1 cellular context compared by ENCODE assay signal in genomic region chr19:12881172-12881808, GRCh38.
A peak's percentile ranks its signal among the peaks of the same experiment; 100 is the strongest.
TF ChIP-seq lines count a peak whose summit lies in the region.

Gene DNASE2, minus strand, starts transcription at chr19:12881449. Its CDS starts 74 bp downstream, at chr19:12881375.

TF ChIP-seq in K562, 482 proteins besides CTCF, POLR2A, EP300 and RAD21 (continued from another document and continues in another):
- TF ChIP-seq KDM4B (IDR thresholded peaks at IDR 0.05; ENCODE audit: borderline replicate concordance in 2 of 2, low read depth in 1 of 2) (0 out of 4 replicates have a peak, but pooled peaks of 1 of the 2 experiments have one; percentile 18), ZFX (CRISPR knock-in tag; IDR thresholded peaks at IDR 0.05) (peak; percentile 92), MLX (CRISPR knock-in tag; conservative IDR thresholded peaks at IDR 0.05) (no peak), SNIP1 (IDR thresholded peaks at IDR 0.05; ENCODE audit: low read depth) (no peak), ZFP1 (CRISPR knock-in tag; IDR thresholded peaks at IDR 0.05) (no peak), NFRKB (IDR thresholded peaks at IDR 0.05; ENCODE audit: low read depth) (no peak), BACH1 (tag; IDR thresholded peaks at IDR 0.05) (no peak), ELK1 (CRISPR knock-in tag; IDR thresholded peaks at IDR 0.05) (no peak), SMC3 (conservative IDR thresholded peaks at IDR 0.05; ENCODE audit: insufficient read depth, low read depth, low read length) (no peak), ZNF717 (CRISPR knock-in tag; IDR thresholded peaks at IDR 0.05) (no peak), ELF2 (CRISPR knock-in tag; IDR thresholded peaks at IDR 0.05) (peak; percentile 72; the same call in 1 of the 2 replicates), ZNF274 (IDR thresholded peaks at IDR 0.05; ENCODE audit: borderline replicate concordance, low read depth, low read length) (no peak), DACH1 (IDR thresholded peaks at IDR 0.05; ENCODE audit: partially characterized antibody) (no peak), TAL1 (IDR thresholded peaks at IDR 0.05) (no peak), MYC (IDR thresholded peaks at IDR 0.05; ENCODE audit: low read depth, low read length) (peak; percentile 90), MYC (CRISPR knock-in tag; IDR thresholded peaks at IDR 0.05; ENCODE audit: borderline replicate concordance, low read depth) (no peak), RBM22 (IDR thresholded peaks at IDR 0.05; ENCODE audit: low read depth, low read length, poor library complexity, severe bottlenecking) (peak; percentile 46), L3MBTL2 (IDR thresholded peaks at IDR 0.05) (peak; percentile 61), NR4A1 (CRISPR knock-in tag; IDR thresholded peaks at IDR 0.05) (no peak), NR4A1 (tag; IDR thresholded peaks at IDR 0.05) (no peak), ZKSCAN1 (IDR thresholded peaks at IDR 0.05; ENCODE audit: low read depth, low read length) (peak; percentile 38; the same call in 1 of the 2 replicates), ZNF79 (CRISPR knock-in tag; IDR thresholded peaks at IDR 0.05; ENCODE audit: low read depth) (no peak), GABPA (tag; conservative IDR thresholded peaks at IDR 0.05; ENCODE audit: low read depth) (0 out of 2 replicates have a peak, but pooled peaks have one; percentile 30), TFE3 (CRISPR knock-in tag; IDR thresholded peaks at IDR 0.05) (peak; percentile 36; the same call in 1 of the 2 replicates), KDM1A (IDR thresholded peaks at IDR 0.05) (no peak), SPI1 (IDR thresholded peaks at IDR 0.05; ENCODE audit: borderline replicate concordance, low read depth, low read length) (peak; percentile 97), SETDB1 (IDR thresholded peaks at IDR 0.05; ENCODE audit: low read length) (no peak), ZNF740 (CRISPR knock-in tag; IDR thresholded peaks at IDR 0.05) (no peak), ZNF740 (tag; IDR thresholded peaks at IDR 0.05) (no peak), ZNF583 (CRISPR knock-in tag; IDR thresholded peaks at IDR 0.05) (no peak), RBFOX2 (IDR thresholded peaks at IDR 0.05; ENCODE audit: low read depth, low read length) (peak; percentile 93), ZBTB12 (CRISPR knock-in tag; IDR thresholded peaks at IDR 0.05) (no peak), NFXL1 (CRISPR knock-in tag; IDR thresholded peaks at IDR 0.05) (no peak), NCOR1 (IDR thresholded peaks at IDR 0.05) (0 out of 2 replicates have a peak, but pooled peaks have one; percentile 8), HDAC1 (IDR thresholded peaks at IDR 0.05) (peak in 1 of 2 experiments; percentile 72; a peak in 2 of 4 replicates), HDAC2 (IDR thresholded peaks at IDR 0.05) (peak; percentile 57; the same call in 1 of the 2 replicates), BCOR (IDR thresholded peaks at IDR 0.05) (no peak), SMARCA5 (IDR thresholded peaks at IDR 0.05) (no peak)
- TF ChIP-seq, protein P1, sequence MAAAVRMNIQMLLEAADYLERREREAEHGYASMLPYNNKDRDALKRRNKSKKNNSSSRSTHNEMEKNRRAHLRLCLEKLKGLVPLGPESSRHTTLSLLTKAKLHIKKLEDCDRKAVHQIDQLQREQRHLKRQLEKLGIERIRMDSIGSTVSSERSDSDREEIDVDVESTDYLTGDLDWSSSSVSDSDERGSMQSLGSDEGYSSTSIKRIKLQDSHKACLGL (CRISPR knock-in tag; IDR thresholded peaks at IDR 0.05; ENCODE audit: borderline replicate concordance, poor library complexity, severe bottlenecking), result no peak
- TF ChIP-seq, protein P2, sequence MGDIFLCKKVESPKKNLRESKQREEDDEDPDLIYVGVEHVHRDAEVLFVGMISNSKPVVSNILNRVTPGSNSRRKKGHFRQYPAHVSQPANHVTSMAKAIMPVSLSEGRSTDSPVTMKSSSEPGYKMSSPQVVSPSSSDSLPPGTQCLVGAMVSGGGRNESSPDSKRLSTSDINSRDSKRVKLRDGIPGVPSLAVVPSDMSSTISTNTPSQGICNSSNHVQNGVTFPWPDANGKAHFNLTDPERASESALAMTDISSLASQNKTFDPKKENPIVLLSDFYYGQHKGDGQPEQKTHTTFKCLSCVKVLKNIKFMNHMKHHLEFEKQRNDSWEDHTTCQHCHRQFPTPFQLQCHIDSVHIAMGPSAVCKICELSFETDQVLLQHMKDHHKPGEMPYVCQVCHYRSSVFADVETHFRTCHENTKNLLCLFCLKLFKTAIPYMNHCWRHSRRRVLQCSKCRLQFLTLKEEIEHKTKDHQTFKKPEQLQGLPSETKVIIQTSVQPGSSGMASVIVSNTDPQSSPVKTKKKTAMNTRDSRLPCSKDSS (IDR thresholded peaks at IDR 0.05; ENCODE audit: low read depth, partially characterized antibody), result no peak
- TF ChIP-seq, protein P3, sequence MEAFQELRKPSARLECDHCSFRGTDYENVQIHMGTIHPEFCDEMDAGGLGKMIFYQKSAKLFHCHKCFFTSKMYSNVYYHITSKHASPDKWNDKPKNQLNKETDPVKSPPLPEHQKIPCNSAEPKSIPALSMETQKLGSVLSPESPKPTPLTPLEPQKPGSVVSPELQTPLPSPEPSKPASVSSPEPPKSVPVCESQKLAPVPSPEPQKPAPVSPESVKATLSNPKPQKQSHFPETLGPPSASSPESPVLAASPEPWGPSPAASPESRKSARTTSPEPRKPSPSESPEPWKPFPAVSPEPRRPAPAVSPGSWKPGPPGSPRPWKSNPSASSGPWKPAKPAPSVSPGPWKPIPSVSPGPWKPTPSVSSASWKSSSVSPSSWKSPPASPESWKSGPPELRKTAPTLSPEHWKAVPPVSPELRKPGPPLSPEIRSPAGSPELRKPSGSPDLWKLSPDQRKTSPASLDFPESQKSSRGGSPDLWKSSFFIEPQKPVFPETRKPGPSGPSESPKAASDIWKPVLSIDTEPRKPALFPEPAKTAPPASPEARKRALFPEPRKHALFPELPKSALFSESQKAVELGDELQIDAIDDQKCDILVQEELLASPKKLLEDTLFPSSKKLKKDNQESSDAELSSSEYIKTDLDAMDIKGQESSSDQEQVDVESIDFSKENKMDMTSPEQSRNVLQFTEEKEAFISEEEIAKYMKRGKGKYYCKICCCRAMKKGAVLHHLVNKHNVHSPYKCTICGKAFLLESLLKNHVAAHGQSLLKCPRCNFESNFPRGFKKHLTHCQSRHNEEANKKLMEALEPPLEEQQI (IDR thresholded peaks at IDR 0.05), result no peak
- TF ChIP-seq, protein P4, sequence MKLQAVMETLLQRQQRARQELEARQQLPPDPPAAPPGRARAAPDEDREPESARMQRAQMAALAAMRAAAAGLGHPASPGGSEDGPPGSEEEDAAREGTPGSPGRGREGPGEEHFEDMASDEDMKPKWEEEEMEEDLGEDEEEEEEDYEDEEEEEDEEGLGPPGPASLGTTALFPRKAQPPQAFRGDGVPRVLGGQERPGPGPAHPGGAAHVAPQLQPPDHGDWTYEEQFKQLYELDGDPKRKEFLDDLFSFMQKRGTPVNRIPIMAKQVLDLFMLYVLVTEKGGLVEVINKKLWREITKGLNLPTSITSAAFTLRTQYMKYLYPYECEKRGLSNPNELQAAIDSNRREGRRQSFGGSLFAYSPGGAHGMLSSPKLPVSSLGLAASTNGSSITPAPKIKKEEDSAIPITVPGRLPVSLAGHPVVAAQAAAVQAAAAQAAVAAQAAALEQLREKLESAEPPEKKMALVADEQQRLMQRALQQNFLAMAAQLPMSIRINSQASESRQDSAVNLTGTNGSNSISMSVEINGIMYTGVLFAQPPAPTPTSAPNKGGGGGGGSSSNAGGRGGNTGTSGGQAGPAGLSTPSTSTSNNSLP (IDR thresholded peaks at IDR 0.05; ENCODE audit: borderline replicate concordance, low read depth, low read length), result no peak
- TF ChIP-seq, protein P5, sequence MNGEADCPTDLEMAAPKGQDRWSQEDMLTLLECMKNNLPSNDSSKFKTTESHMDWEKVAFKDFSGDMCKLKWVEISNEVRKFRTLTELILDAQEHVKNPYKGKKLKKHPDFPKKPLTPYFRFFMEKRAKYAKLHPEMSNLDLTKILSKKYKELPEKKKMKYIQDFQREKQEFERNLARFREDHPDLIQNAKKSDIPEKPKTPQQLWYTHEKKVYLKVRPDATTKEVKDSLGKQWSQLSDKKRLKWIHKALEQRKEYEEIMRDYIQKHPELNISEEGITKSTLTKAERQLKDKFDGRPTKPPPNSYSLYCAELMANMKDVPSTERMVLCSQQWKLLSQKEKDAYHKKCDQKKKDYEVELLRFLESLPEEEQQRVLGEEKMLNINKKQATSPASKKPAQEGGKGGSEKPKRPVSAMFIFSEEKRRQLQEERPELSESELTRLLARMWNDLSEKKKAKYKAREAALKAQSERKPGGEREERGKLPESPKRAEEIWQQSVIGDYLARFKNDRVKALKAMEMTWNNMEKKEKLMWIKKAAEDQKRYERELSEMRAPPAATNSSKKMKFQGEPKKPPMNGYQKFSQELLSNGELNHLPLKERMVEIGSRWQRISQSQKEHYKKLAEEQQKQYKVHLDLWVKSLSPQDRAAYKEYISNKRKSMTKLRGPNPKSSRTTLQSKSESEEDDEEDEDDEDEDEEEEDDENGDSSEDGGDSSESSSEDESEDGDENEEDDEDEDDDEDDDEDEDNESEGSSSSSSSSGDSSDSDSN (IDR thresholded peaks at IDR 0.05; ENCODE audit: borderline replicate concordance in 1 of 2, low read depth in 2 of 2, low read length in 2 of 2), result no peak; a peak in 1 of 4 replicates
- TF ChIP-seq, protein P6, sequence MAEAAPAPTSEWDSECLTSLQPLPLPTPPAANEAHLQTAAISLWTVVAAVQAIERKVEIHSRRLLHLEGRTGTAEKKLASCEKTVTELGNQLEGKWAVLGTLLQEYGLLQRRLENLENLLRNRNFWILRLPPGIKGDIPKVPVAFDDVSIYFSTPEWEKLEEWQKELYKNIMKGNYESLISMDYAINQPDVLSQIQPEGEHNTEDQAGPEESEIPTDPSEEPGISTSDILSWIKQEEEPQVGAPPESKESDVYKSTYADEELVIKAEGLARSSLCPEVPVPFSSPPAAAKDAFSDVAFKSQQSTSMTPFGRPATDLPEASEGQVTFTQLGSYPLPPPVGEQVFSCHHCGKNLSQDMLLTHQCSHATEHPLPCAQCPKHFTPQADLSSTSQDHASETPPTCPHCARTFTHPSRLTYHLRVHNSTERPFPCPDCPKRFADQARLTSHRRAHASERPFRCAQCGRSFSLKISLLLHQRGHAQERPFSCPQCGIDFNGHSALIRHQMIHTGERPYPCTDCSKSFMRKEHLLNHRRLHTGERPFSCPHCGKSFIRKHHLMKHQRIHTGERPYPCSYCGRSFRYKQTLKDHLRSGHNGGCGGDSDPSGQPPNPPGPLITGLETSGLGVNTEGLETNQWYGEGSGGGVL (CRISPR knock-in tag; IDR thresholded peaks at IDR 0.05), result no peak
